In the genomic region with DNA sequence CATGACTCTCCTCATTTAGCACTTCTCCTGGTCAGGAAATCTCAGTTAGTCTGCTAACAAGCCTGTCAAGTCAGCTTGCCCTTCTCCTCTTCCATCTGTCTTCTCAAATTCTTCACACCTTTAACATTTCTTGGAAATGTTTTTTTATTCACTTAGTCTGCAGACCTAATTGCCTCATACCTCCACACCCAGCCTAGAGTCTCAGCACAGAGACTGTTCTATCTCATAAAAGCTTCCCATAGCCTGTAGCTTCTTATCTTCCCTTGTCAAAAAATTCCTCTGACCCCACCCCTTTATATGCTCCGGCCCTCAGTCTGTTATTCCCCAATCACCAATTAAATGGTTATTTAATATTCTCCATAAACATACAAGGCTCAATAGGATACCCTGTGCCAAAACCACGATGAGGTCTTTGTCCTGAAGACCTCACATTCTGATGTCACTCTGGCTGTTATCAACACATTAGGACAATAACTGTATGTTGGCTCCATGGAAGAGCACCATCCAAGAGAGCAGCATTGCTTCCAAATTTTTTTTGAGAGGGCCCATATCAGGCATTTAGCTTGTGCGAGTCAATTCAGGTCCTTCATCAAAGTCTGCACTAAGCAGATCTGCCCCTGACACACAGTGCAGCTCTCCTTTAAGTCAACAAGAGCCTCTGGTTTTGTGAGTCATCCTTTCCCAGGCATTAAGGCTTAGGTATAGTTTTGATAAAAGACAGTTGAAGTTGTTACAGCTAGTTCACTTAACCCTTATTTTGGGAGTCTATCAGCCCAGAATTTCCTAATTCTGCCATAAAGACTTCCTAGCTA, we compare ENCODE assay signal across 2 cellular contexts.
A peak's percentile ranks its signal among the peaks of the same experiment; 100 is the strongest.
TF ChIP-seq lines count a peak whose summit lies in the region.

No MANE protein-coding gene starts in this region.

TF ChIP-seq in A549, 52 proteins besides CTCF, POLR2A, EP300 and RAD21 (continued from another document):
- TF ChIP-seq, protein P1, sequence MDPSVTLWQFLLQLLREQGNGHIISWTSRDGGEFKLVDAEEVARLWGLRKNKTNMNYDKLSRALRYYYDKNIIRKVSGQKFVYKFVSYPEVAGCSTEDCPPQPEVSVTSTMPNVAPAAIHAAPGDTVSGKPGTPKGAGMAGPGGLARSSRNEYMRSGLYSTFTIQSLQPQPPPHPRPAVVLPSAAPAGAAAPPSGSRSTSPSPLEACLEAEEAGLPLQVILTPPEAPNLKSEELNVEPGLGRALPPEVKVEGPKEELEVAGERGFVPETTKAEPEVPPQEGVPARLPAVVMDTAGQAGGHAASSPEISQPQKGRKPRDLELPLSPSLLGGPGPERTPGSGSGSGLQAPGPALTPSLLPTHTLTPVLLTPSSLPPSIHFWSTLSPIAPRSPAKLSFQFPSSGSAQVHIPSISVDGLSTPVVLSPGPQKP (IDR thresholded peaks at IDR 0.05; ENCODE audit: low read depth, low read length), result no peak
- no peak for TF ChIP-seq ZFP36 (IDR thresholded peaks at IDR 0.05; ENCODE audit: borderline replicate concordance, partially characterized antibody)
- no peak for TF ChIP-seq RCOR1 (IDR thresholded peaks at IDR 0.05; ENCODE audit: low read depth, low read length)
- no peak for TF ChIP-seq SREBF2 (IDR thresholded peaks at IDR 0.05)

TF ChIP-seq in HEK293, 187 proteins besides CTCF, POLR2A, EP300 and RAD21 (continued from another document):
- TF ChIP-seq, protein P2, sequence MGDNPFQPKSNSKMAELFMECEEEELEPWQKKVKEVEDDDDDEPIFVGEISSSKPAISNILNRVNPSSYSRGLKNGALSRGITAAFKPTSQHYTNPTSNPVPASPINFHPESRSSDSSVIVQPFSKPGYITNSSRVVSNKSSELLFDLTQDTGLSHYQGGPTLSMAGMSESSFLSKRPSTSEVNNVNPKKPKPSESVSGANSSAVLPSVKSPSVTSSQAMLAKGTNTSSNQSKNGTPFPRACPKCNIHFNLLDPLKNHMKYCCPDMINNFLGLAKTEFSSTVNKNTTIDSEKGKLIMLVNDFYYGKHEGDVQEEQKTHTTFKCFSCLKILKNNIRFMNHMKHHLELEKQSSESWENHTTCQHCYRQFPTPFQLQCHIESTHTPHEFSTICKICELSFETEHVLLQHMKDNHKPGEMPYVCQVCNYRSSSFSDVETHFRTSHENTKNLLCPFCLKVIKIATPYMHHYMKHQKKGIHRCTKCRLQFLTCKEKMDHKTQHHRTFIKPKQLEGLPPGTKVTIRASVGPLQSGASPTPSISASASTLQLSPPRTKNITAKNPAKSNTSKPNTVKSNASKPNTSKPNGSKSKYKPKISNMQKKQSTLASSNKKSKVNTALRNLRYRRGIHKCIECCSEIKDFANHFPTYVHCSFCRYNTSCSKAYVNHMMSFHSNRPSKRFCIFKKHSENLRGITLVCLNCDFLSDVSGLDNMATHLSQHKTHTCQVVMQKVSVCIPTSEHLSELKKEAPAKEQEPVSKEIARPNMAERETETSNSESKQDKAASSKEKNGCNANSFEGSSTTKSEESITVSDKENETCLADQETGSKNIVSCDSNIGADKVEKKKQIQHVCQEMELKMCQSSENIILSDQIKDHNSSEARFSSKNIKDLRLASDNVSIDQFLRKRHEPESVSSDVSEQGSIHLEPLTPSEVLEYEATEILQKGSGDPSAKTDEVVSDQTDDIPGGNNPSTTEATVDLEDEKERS (tag by site-specific recombination; IDR thresholded peaks at IDR 0.05), result no peak
- TF ChIP-seq ZNF211 (tag by site-specific recombination; IDR thresholded peaks at IDR 0.05; ENCODE audit: low read depth) (no peak), ZNF548 (tag by site-specific recombination; IDR thresholded peaks at IDR 0.05) (no peak), ZXDB (tag by site-specific recombination; IDR thresholded peaks at IDR 0.05) (peak; percentile 29; the same call in 1 of the 2 replicates), ZNF768 (tag by site-specific recombination; IDR thresholded peaks at IDR 0.05) (no peak), ZBTB21 (tag by site-specific recombination; IDR thresholded peaks at IDR 0.05) (peak; percentile 28; the same call in 1 of the 2 replicates), BCL11B (tag by site-specific recombination; IDR thresholded peaks at IDR 0.05; ENCODE audit: low read depth) (no peak), ZNF24 (tag by site-specific recombination; IDR thresholded peaks at IDR 0.05) (0 out of 2 replicates have a peak, but pooled peaks have one; percentile 39), HOXA7 (CRISPR knock-in tag; IDR thresholded peaks at IDR 0.05; ENCODE audit: borderline replicate concordance) (no peak), ZNF830 (tag by site-specific recombination; IDR thresholded peaks at IDR 0.05; ENCODE audit: low read depth) (no peak), ZNF660 (tag by site-specific recombination; IDR thresholded peaks at IDR 0.05) (0 out of 2 replicates have a peak, but pooled peaks have one; percentile 7), ZNF184 (tag by site-specific recombination; IDR thresholded peaks at IDR 0.05) (0 out of 2 replicates have a peak, but pooled peaks have one; percentile 47), ZNF302 (tag by site-specific recombination; IDR thresholded peaks at IDR 0.05; ENCODE audit: low read depth) (no peak), ZNF776 (tag by site-specific recombination; IDR thresholded peaks at IDR 0.05; ENCODE audit: borderline replicate concordance) (no peak), ZNF366 (tag by site-specific recombination; conservative IDR thresholded peaks at IDR 0.05) (0 out of 2 replicates have a peak, but pooled peaks have one; percentile 22), ZNF677 (tag by site-specific recombination; IDR thresholded peaks at IDR 0.05) (no peak), KLF1 (tag by site-specific recombination; IDR thresholded peaks at IDR 0.05) (0 out of 2 replicates have a peak, but pooled peaks have one; percentile 36), BCL11A (tag by site-specific recombination; IDR thresholded peaks at IDR 0.05; ENCODE audit: low read depth) (no peak), ZNF501 (tag by site-specific recombination; IDR thresholded peaks at IDR 0.05) (no peak), ZNF335 (tag by site-specific recombination; conservative IDR thresholded peaks at IDR 0.05) (peak; percentile 90), ZNF621 (tag by site-specific recombination; IDR thresholded peaks at IDR 0.05) (no peak), ZNF133 (tag by site-specific recombination; IDR thresholded peaks at IDR 0.05) (no peak), FEZF1 (tag by site-specific recombination; IDR thresholded peaks at IDR 0.05) (peak; percentile 59; the same call in 1 of the 2 replicates), ZFP41 (tag by site-specific recombination; IDR thresholded peaks at IDR 0.05; ENCODE audit: borderline replicate concordance) (no peak), ZNF585B (tag by site-specific recombination; IDR thresholded peaks at IDR 0.05) (no peak), SALL2 (tag by site-specific recombination; IDR thresholded peaks at IDR 0.05; ENCODE audit: borderline replicate concordance) (no peak)
- TF ChIP-seq, protein P3, sequence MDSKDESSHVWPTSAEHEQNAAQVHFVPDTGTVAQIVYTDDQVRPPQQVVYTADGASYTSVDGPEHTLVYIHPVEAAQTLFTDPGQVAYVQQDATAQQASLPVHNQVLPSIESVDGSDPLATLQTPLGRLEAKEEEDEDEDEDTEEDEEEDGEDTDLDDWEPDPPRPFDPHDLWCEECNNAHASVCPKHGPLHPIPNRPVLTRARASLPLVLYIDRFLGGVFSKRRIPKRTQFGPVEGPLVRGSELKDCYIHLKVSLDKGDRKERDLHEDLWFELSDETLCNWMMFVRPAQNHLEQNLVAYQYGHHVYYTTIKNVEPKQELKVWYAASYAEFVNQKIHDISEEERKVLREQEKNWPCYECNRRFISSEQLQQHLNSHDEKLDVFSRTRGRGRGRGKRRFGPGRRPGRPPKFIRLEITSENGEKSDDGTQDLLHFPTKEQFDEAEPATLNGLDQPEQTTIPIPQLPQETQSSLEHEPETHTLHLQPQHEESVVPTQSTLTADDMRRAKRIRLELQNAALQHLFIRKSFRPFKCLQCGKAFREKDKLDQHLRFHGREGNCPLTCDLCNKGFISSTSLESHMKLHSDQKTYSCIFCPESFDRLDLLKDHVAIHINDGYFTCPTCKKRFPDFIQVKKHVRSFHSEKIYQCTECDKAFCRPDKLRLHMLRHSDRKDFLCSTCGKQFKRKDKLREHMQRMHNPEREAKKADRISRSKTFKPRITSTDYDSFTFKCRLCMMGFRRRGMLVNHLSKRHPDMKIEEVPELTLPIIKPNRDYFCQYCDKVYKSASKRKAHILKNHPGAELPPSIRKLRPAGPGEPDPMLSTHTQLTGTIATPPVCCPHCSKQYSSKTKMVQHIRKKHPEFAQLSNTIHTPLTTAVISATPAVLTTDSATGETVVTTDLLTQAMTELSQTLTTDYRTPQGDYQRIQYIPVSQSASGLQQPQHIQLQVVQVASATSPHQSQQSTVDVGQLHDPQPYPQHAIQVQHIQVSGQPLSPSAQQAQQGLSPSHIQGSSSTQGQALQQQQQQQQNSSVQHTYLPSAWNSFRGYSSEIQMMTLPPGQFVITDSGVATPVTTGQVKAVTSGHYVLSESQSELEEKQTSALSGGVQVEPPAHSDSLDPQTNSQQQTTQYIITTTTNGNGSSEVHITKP (tag by site-specific recombination; IDR thresholded peaks at IDR 0.05), result 0 out of 2 replicates have a peak, but pooled peaks have one; percentile 15
- TF ChIP-seq, protein P4, sequence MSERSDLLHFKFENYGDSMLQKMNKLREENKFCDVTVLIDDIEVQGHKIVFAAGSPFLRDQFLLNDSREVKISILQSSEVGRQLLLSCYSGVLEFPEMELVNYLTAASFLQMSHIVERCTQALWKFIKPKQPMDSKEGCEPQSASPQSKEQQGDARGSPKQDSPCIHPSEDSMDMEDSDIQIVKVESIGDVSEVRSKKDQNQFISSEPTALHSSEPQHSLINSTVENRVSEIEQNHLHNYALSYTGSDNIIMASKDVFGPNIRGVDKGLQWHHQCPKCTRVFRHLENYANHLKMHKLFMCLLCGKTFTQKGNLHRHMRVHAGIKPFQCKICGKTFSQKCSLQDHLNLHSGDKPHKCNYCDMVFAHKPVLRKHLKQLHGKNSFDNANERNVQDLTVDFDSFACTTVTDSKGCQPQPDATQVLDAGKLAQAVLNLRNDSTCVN (tag by site-specific recombination; optimal IDR thresholded peaks at IDR 0.05), result no peak
- TF ChIP-seq, protein P5, sequence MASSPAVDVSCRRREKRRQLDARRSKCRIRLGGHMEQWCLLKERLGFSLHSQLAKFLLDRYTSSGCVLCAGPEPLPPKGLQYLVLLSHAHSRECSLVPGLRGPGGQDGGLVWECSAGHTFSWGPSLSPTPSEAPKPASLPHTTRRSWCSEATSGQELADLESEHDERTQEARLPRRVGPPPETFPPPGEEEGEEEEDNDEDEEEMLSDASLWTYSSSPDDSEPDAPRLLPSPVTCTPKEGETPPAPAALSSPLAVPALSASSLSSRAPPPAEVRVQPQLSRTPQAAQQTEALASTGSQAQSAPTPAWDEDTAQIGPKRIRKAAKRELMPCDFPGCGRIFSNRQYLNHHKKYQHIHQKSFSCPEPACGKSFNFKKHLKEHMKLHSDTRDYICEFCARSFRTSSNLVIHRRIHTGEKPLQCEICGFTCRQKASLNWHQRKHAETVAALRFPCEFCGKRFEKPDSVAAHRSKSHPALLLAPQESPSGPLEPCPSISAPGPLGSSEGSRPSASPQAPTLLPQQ (tag by site-specific recombination; IDR thresholded peaks at IDR 0.05), result 0 out of 2 replicates have a peak, but pooled peaks have one; percentile 46
- TF ChIP-seq, protein P6, sequence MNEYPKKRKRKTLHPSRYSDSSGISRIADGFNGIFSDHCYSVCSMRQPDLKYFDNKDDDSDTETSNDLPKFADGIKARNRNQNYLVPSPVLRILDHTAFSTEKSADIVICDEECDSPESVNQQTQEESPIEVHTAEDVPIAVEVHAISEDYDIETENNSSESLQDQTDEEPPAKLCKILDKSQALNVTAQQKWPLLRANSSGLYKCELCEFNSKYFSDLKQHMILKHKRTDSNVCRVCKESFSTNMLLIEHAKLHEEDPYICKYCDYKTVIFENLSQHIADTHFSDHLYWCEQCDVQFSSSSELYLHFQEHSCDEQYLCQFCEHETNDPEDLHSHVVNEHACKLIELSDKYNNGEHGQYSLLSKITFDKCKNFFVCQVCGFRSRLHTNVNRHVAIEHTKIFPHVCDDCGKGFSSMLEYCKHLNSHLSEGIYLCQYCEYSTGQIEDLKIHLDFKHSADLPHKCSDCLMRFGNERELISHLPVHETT (tag by site-specific recombination; IDR thresholded peaks at IDR 0.05), result no peak
TF ChIP-seq in HEK293: peak in this region for 15.
